Comparison of ENCODE assay signal across 1 cellular context in genomic region chr11:10493041-10493663, GRCh38.
TF ChIP-seq lines count a peak whose summit lies in the region.

No MANE protein-coding gene starts in this region.

TF ChIP-seq in HepG2, 621 proteins besides CTCF, POLR2A, EP300 and RAD21:
- TF ChIP-seq ZNF562 (CRISPR knock-in tag; IDR thresholded peaks at IDR 0.05; ENCODE audit: borderline replicate concordance) (no peak), ZKSCAN8 (CRISPR knock-in tag; IDR thresholded peaks at IDR 0.05; ENCODE audit: borderline replicate concordance) (no peak), ZNF513 (CRISPR knock-in tag; conservative IDR thresholded peaks at IDR 0.05) (no peak), ZSCAN5A (CRISPR knock-in tag; IDR thresholded peaks at IDR 0.05; ENCODE audit: borderline replicate concordance) (no peak), TRIM24 (CRISPR knock-in tag; IDR thresholded peaks at IDR 0.05) (no peak), CEBPB (IDR thresholded peaks at IDR 0.05; ENCODE audit: borderline replicate concordance, low read depth, low read length) (no peak), PRPF4 (IDR thresholded peaks at IDR 0.05; ENCODE audit: low read depth, low read length, poor library complexity, severe bottlenecking) (no peak), ZSCAN9 (CRISPR knock-in tag; IDR thresholded peaks at IDR 0.05; ENCODE audit: borderline replicate concordance) (no peak), ZNF703 (CRISPR knock-in tag; IDR thresholded peaks at IDR 0.05; ENCODE audit: borderline replicate concordance) (no peak), KDM6A (CRISPR knock-in tag; IDR thresholded peaks at IDR 0.05; ENCODE audit: low read depth) (no peak), GMEB2 (CRISPR knock-in tag; IDR thresholded peaks at IDR 0.05; ENCODE audit: low read depth) (no peak), DBP (CRISPR knock-in tag; IDR thresholded peaks at IDR 0.05; ENCODE audit: not compliant biosample characterization) (no peak), PHF20 (CRISPR knock-in tag; IDR thresholded peaks at IDR 0.05) (no peak), LRRFIP1 (CRISPR knock-in tag; conservative IDR thresholded peaks at IDR 0.05) (no peak), HBP1 (CRISPR knock-in tag; IDR thresholded peaks at IDR 0.05; ENCODE audit: low read depth) (no peak), ETV5 (CRISPR knock-in tag; IDR thresholded peaks at IDR 0.05; ENCODE audit: borderline replicate concordance) (no peak), ZFP36L2 (CRISPR knock-in tag; IDR thresholded peaks at IDR 0.05) (no peak)
